Comparison of ENCODE assay signal across 13 cellular contexts in the genomic region with DNA sequence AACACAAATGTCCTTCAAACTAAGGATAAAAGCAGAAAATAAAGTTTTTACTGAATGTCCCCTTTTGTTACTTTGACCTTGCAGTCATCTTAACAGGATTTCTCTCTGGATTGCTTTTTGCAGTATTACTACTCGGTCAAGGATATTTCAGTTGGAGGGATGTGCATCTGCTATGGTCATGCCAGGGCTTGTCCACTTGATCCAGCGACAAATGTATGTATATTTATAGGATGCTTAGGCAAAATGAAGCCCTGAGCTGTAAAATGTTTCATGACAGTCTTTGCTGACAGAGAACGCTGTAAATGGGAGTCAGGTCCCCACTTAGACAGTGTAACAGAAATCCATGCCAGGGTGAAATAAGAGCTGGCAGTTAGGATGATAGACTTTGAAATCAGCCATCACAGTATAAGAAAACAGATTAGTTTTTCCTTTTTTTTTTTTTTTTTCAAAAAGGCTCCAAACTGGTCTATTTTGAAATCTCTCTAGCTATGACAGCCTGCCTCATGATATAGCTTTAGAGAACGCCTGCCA.
DNase-seq lines count a peak whose midpoint lies in the region; TF ChIP-seq lines count a peak whose summit lies in the region.
"Had no signal": no experiment of that assay in that cellular context is flagged by ENCODE, and none has a peak within 500 bp of the region (broad histone marks: within the 10 kb centered on the region; RNA-seq: fewer than 3 reads in every experiment).

No MANE protein-coding gene starts in this region.

- H3K9ac ChIP-seq in HUES6 (ENCODE audit: low read length) (no peak overlapping the region), adipocyte (ENCODE audit: low read length) (peak overlapping the region; percentile 4), neural cell (ENCODE audit: low read length) (no peak overlapping the region)

- H3K4me3 ChIP-seq in HUES6 (ENCODE audit: low read depth, low read length) (no peak overlapping the region), adipocyte (ENCODE audit: low read length) (no peak overlapping the region), neural cell (ENCODE audit: low read length) (no peak overlapping the region)

- H4K20me1 ChIP-seq in neural cell (ENCODE audit: insufficient read depth) = no peaks in the 10 kb centered on the region

- H3K27me3 Mint-ChIP-seq in immature natural killer cell (ENCODE audit: low read depth in 3 of 3) (peaks cover 0 to 5% (median 3%) of the 10 kb centered on the region in 3 donors), osteocyte (ENCODE audit: unreplicated experiment) (peaks cover 14% of the 10 kb centered on the region)

- no peaks in the 10 kb centered on the region for H3K9me3 ChIP-seq in HUES6 (ENCODE audit: control insufficient read depth, insufficient read depth, low read depth, low read length)
- H3K9me3 ChIP-seq in adipocyte (ENCODE audit: control insufficient read depth, low read length) = no peaks in the 10 kb centered on the region
- no peaks in the 10 kb centered on the region for H3K9me3 ChIP-seq in neural cell (ENCODE audit: low read length)

- no peaks in the 10 kb centered on the region for H3K27me3 ChIP-seq in HUES6 (ENCODE audit: control insufficient read depth, insufficient read depth, low read length)
- H3K27me3 ChIP-seq in adipocyte (replicated peaks; ENCODE audit: control insufficient read depth, insufficient read depth, low read length) = no peaks in the 10 kb centered on the region
- H3K27me3 ChIP-seq in neural cell (ENCODE audit: insufficient read depth, low read depth, low read length) = no peaks in the 10 kb centered on the region

- H3F3A ChIP-seq in neural cell (ENCODE audit: insufficient read depth, low read length, poor library complexity, severe bottlenecking) = no peaks in the 10 kb centered on the region

- no peak overlapping the region for H3K4me3 Mint-ChIP-seq in immature natural killer cell
- H3K4me3 Mint-ChIP-seq in osteocyte (ENCODE audit: unreplicated experiment) = no peak overlapping the region
- H3K4me3 Mint-ChIP-seq: IgD-negative memory B cell had no signal

- DNase-seq in NCI-H1105 treated with DMSO at 0.1 percent for 48 hours (lab: John Stamatoyannopoulos, UW) (peak; percentile 98), adipocyte (ENCODE audit: low read depth) (no peak), immature natural killer cell (no peak), osteocyte (ENCODE audit: extremely low spot score, unreplicated experiment) (no peak), globus pallidus (ENCODE audit: low spot score) (no peak)
- DNase-seq: DMS53, Kasumi-1, NCI-H1436, NCI-H226, RPMI8226 had no signal

- H3K36me3 ChIP-seq in HUES6 (ENCODE audit: control insufficient read depth, insufficient read depth, low read length) = no peaks in the 10 kb centered on the region
- peaks cover 75% of the 10 kb centered on the region for H3K36me3 ChIP-seq in adipocyte (ENCODE audit: control insufficient read depth, insufficient read depth, low read length, severe bottlenecking)
- H3K36me3 ChIP-seq in neural cell (ENCODE audit: insufficient read depth, low read length) = no peaks in the 10 kb centered on the region

- TF ChIP-seq EP300 in neural cell (conservative IDR thresholded peaks at IDR 0.05; ENCODE audit: poor library complexity, severe bottlenecking) = peak; percentile 81

- no peaks in the 10 kb centered on the region for H3K9me2 ChIP-seq in neural cell (ENCODE audit: insufficient read depth, low read length)

- no peak overlapping the region for H2AFZ ChIP-seq in neural cell (ENCODE audit: low read depth, low read length)

- TF ChIP-seq RAD21 in neural cell (conservative IDR thresholded peaks at IDR 0.05) = no peak

- no peaks in the 10 kb centered on the region for H3K36me3 Mint-ChIP-seq in immature natural killer cell
- no peaks in the 10 kb centered on the region for H3K36me3 Mint-ChIP-seq in osteocyte (ENCODE audit: unreplicated experiment)
- H3K36me3 Mint-ChIP-seq: IgD-negative memory B cell had no signal

- no peaks in the 10 kb centered on the region for H3K79me2 ChIP-seq in neural cell (replicated peaks; ENCODE audit: insufficient read depth, low read length)

- H3K4me1 Mint-ChIP-seq in immature natural killer cell (no peaks in the 10 kb centered on the region), osteocyte (ENCODE audit: unreplicated experiment) (no peaks in the 10 kb centered on the region)
- H3K4me1 Mint-ChIP-seq: IgD-negative memory B cell had no signal

- H3K27ac ChIP-seq in HUES6 (ENCODE audit: low read depth, low read length) (peak overlapping the region; percentile 37; the same call in 1 of the 2 replicates), neural cell (ENCODE audit: low read length) (no peak overlapping the region)

- H3K27ac Mint-ChIP-seq in immature natural killer cell (no peak overlapping the region), osteocyte (ENCODE audit: unreplicated experiment) (no peak overlapping the region)
- H3K27ac Mint-ChIP-seq: IgD-negative memory B cell had no signal

- no peaks in the 10 kb centered on the region for H3K4me1 ChIP-seq in HUES6 (ENCODE audit: control insufficient read depth, insufficient read depth, low read length)
- peaks cover 15% of the 10 kb centered on the region for H3K4me1 ChIP-seq in adipocyte (ENCODE audit: control insufficient read depth, insufficient read depth, low read length)

- no peak overlapping the region for H3K4me2 ChIP-seq in neural cell (ENCODE audit: low read length)

- H3K9me3 Mint-ChIP-seq in immature natural killer cell (no peaks in the 10 kb centered on the region), osteocyte (ENCODE audit: unreplicated experiment) (no peaks in the 10 kb centered on the region)

- TF ChIP-seq CTCF in neural cell (IDR thresholded peaks at IDR 0.05; ENCODE audit: poor library complexity, severe bottlenecking) (no peak), osteocyte (IDR thresholded peaks at IDR 0.05) (no peak)

TF ChIP-seq in neural cell, 6 proteins besides CTCF, POLR2A, EP300 and RAD21:
- TF ChIP-seq EZH2 (IDR thresholded peaks at IDR 0.05; ENCODE audit: borderline replicate concordance, insufficient read depth, low read length, poor library complexity, severe bottlenecking) (no peak), TAF1 (IDR thresholded peaks at IDR 0.05; ENCODE audit: low read depth) (no peak), REST (IDR thresholded peaks at IDR 0.05; ENCODE audit: borderline replicate concordance) (no peak), MXI1 (conservative IDR thresholded peaks at IDR 0.05; ENCODE audit: poor library complexity, severe bottlenecking) (no peak), SMC3 (conservative IDR thresholded peaks at IDR 0.05; ENCODE audit: poor library complexity) (no peak), POLR2AphosphoS5 (IDR thresholded peaks at IDR 0.05) (peak; percentile 59)
